ENCODE assay signal across 7 cellular contexts in genomic region chr1:14903922-14904321, GRCh38.
"Had no signal": no experiment of that assay in that cellular context is flagged by ENCODE, and none has a peak within 500 bp of the region (broad histone marks: within the 10 kb centered on the region; RNA-seq: fewer than 3 reads in every experiment).

No MANE protein-coding gene starts in this region.

- H3K27ac ChIP-seq: HL-60, KMS-11 had no signal

- H3K4me1 Mint-ChIP-seq: IgD-negative memory B cell had no signal

- H3K4me3 Mint-ChIP-seq: IgD-negative memory B cell had no signal

- H3K27ac Mint-ChIP-seq: IgD-negative memory B cell had no signal

- H3K4me2 ChIP-seq: KMS-11 had no signal

- DNase-seq: IMR-90, KBM-7, KG1 had no signal

- FAIRE-seq: HTR-8/SVneo had no signal

- H3K36me3 Mint-ChIP-seq: IgD-negative memory B cell had no signal

- H3K9ac ChIP-seq: KMS-11 had no signal
